Comparison of ENCODE assay signal across 14 cellular contexts in the genomic region with DNA sequence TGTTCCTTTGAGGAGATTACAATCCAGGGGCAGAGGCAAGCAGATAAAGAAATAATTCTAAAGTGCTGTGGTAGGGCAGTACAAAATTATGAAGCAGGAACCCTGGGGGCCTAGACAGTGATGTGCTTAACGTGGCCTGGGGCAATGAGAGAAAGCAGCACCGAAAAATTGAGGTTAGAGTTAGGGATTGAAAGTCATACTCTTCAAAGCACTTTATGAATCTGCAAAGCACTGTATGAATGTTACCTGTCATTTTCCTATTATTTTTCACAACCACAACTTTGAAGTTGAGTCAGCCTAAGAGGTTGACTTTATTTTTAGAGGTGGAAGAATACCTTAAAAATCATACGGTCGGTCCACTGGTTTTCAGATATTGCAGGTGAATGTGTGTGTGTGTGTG.
A peak's percentile ranks its signal among the peaks of the same experiment; 100 is the strongest.
DNase-seq lines count a peak whose midpoint lies in the region; ATAC-seq, FAIRE-seq and TF ChIP-seq lines count a peak whose summit lies in the region.
"Had no signal": no experiment of that assay in that cellular context is flagged by ENCODE, and none has a peak within 500 bp of the region (broad histone marks: within the 10 kb centered on the region; RNA-seq: fewer than 3 reads in every experiment).

No MANE protein-coding gene starts in this region.

- DNase-seq in activated CD4-positive, alpha-beta memory T cell treated with anti-CD3 and anti-CD28 coated beads for 36 hours, result peak; percentile 27
- no peak for DNase-seq in activated CD4-positive, alpha-beta memory T cell treated with anti-CD3 and anti-CD28 coated beads, Interleukin-2, amount 10 ng/mL, durations not matched to agents 7 days and 5 days
- DNase-seq in activated naive CD8-positive, alpha-beta T cell treated with anti-CD3 and anti-CD28 coated beads for 36 hours, result peak; percentile 12
- DNase-seq in frontal cortex (ENCODE audit: low spot score in 2 of 2) (no peak), NAMALWA (ENCODE audit: low spot score) (no peak), H54 (ENCODE audit: insufficient read length, low spot score) (no peak)
- DNase-seq: Calu3, kidney, NCI-H187 treated with DMSO at 0.1 percent for 48 hours, T-helper 9 cell, upper lobe of right lung had no signal

- H3K4me3 Mint-ChIP-seq in activated CD4-positive, alpha-beta memory T cell treated with anti-CD3 and anti-CD28 coated beads for 36 hours, result no peak overlapping the region
- H3K4me3 Mint-ChIP-seq in activated CD4-positive, alpha-beta memory T cell treated with anti-CD3 and anti-CD28 coated beads, Interleukin-2, amount 10 ng/mL, durations not matched to agents 7 days and 5 days, result no peak overlapping the region
- H3K4me3 Mint-ChIP-seq in activated naive CD8-positive, alpha-beta T cell treated with anti-CD3 and anti-CD28 coated beads for 36 hours, result no peak overlapping the region

- ATAC-seq in GM19035 (IDR thresholded peaks at IDR 0.05; ENCODE audit: unreplicated experiment) (peak; percentile 68), HG02870 (IDR thresholded peaks at IDR 0.05; ENCODE audit: unreplicated experiment) (peak; percentile 96)
- ATAC-seq: upper lobe of right lung had no signal

- H3K27me3 Mint-ChIP-seq in activated CD4-positive, alpha-beta memory T cell treated with anti-CD3 and anti-CD28 coated beads for 36 hours, result peaks cover 18% of the 10 kb centered on the region
- peaks cover 11% of the 10 kb centered on the region for H3K27me3 Mint-ChIP-seq in activated CD4-positive, alpha-beta memory T cell treated with anti-CD3 and anti-CD28 coated beads, Interleukin-2, amount 10 ng/mL, durations not matched to agents 7 days and 5 days
- peaks cover 3% of the 10 kb centered on the region for H3K27me3 Mint-ChIP-seq in activated naive CD8-positive, alpha-beta T cell treated with anti-CD3 and anti-CD28 coated beads for 36 hours

- intact Hi-C loops in activated CD4-positive, alpha-beta memory T cell treated with anti-CD3 and anti-CD28 coated beads for 36 hours (cut with micrococcal nuclease), result loop anchor here (10.0 kb wide), 1 partner anchor 436 kb away; no protein-coding TSS in a partner anchor

- CTCF ChIA-PET in activated CD4-positive, alpha-beta memory T cell treated with anti-CD3 and anti-CD28 coated beads for 36 hours (lab: Charles Lee), result no interaction called here
- CTCF ChIA-PET in activated CD4-positive, alpha-beta memory T cell treated with anti-CD3 and anti-CD28 coated beads, Interleukin-2, amount 10 ng/mL, durations not matched to agents 7 days and 5 days (lab: Charles Lee), result no interaction called here

- no peak overlapping the region for H3K27ac Mint-ChIP-seq in activated CD4-positive, alpha-beta memory T cell treated with anti-CD3 and anti-CD28 coated beads for 36 hours
- H3K27ac Mint-ChIP-seq in activated CD4-positive, alpha-beta memory T cell treated with anti-CD3 and anti-CD28 coated beads, Interleukin-2, amount 10 ng/mL, durations not matched to agents 7 days and 5 days, result no peak overlapping the region
- H3K27ac Mint-ChIP-seq in activated naive CD8-positive, alpha-beta T cell treated with anti-CD3 and anti-CD28 coated beads for 36 hours, result no peak overlapping the region

- peaks cover 4% of the 10 kb centered on the region for H3K4me1 Mint-ChIP-seq in activated CD4-positive, alpha-beta memory T cell treated with anti-CD3 and anti-CD28 coated beads for 36 hours (ENCODE audit: low read depth)
- no peaks in the 10 kb centered on the region for H3K4me1 Mint-ChIP-seq in activated CD4-positive, alpha-beta memory T cell treated with anti-CD3 and anti-CD28 coated beads, Interleukin-2, amount 10 ng/mL, durations not matched to agents 7 days and 5 days
- H3K4me1 Mint-ChIP-seq in activated naive CD8-positive, alpha-beta T cell treated with anti-CD3 and anti-CD28 coated beads for 36 hours, result peaks cover 2% of the 10 kb centered on the region

- no peaks in the 10 kb centered on the region for H3K9me3 Mint-ChIP-seq in activated CD4-positive, alpha-beta memory T cell treated with anti-CD3 and anti-CD28 coated beads for 36 hours
- H3K9me3 Mint-ChIP-seq in activated CD4-positive, alpha-beta memory T cell treated with anti-CD3 and anti-CD28 coated beads, Interleukin-2, amount 10 ng/mL, durations not matched to agents 7 days and 5 days, result no peaks in the 10 kb centered on the region
- H3K9me3 Mint-ChIP-seq in activated naive CD8-positive, alpha-beta T cell treated with anti-CD3 and anti-CD28 coated beads for 36 hours, result no peaks in the 10 kb centered on the region

- FAIRE-seq in frontal cortex (lab: Jason Lieb, UNC), result no peak
- no peak for FAIRE-seq in H54 (lab: Jason Lieb, UNC)
- FAIRE-seq: GM19239, kidney had no signal

- no peaks in the 10 kb centered on the region for H3K36me3 Mint-ChIP-seq in activated CD4-positive, alpha-beta memory T cell treated with anti-CD3 and anti-CD28 coated beads for 36 hours
- H3K36me3 Mint-ChIP-seq in activated CD4-positive, alpha-beta memory T cell treated with anti-CD3 and anti-CD28 coated beads, Interleukin-2, amount 10 ng/mL, durations not matched to agents 7 days and 5 days (ENCODE audit: low read depth), result no peaks in the 10 kb centered on the region
- H3K36me3 Mint-ChIP-seq in activated naive CD8-positive, alpha-beta T cell treated with anti-CD3 and anti-CD28 coated beads for 36 hours, result no peaks in the 10 kb centered on the region

- POLR2A ChIA-PET in activated CD4-positive, alpha-beta memory T cell treated with anti-CD3 and anti-CD28 coated beads for 36 hours (lab: Charles Lee), result no interaction called here
- POLR2A ChIA-PET in activated CD4-positive, alpha-beta memory T cell treated with anti-CD3 and anti-CD28 coated beads, Interleukin-2, amount 10 ng/mL, durations not matched to agents 7 days and 5 days (lab: Charles Lee), result no interaction called here

- TF ChIP-seq POLR2A in H54 (IDR thresholded peaks at IDR 0.05; ENCODE audit: low read depth, low read length), result no peak

Comparison
In these comparisons a context has a peak if more than half of its experiments do, and no peak if none do; other contexts are left out.
1. DNase-seq: peak in activated CD4-positive, alpha-beta memory T cell treated with anti-CD3 and anti-CD28 coated beads for 36 hours (single experiment) and activated naive CD8-positive, alpha-beta T cell treated with anti-CD3 and anti-CD28 coated beads for 36 hours (single experiment); none in activated CD4-positive, alpha-beta memory T cell treated with anti-CD3 and anti-CD28 coated beads, Interleukin-2, amount 10 ng/mL, durations not matched to agents 7 days and 5 days (single experiment), frontal cortex (0 of 2), NAMALWA (single experiment) and H54 (single experiment).